ENCODE assay signal across 17 cellular contexts in genomic region chr14:54693761-54694160, GRCh38.
A peak's percentile ranks its signal among the peaks of the same experiment; 100 is the strongest.
DNase-seq lines count a peak whose midpoint lies in the region; ATAC-seq, FAIRE-seq and TF ChIP-seq lines count a peak whose summit lies in the region.
"Had no signal": no experiment of that assay in that cellular context is flagged by ENCODE, and none has a peak within 500 bp of the region (broad histone marks: within the 10 kb centered on the region; RNA-seq: fewer than 3 reads in every experiment).

No MANE protein-coding gene starts in this region.

- 65% methylated on average over 4 of the region's 4 CpGs for WGBS in right cardiac atrium
- WGBS in H1 (ENCODE audit: extremely low coverage in 1 of 2, insufficient coverage in 1 of 2, insufficient read length in 1 of 2, insufficient replicate concordance in 2 of 2, low coverage in 1 of 2, low lambda C conversion rate in 2 of 2, missing lambda C conversion rate in 1 of 2), 2 experiments: 89% methylated on average over 4 of the region's 4 CpGs; no CpG with 5 or more reads in 1 of the 2 experiments

- H2BK20ac ChIP-seq in H1 (ENCODE audit: low read length): no peak overlapping the region

- H3K9ac ChIP-seq in H1 (replicated peaks in 1 of 4; ENCODE audit: extremely low read depth in 1 of 4, low read depth in 3 of 4, low read length in 3 of 4): no peak overlapping the region
- no peak overlapping the region for H3K9ac ChIP-seq in skeletal muscle tissue (ENCODE audit: low read depth in 1 of 3, low read length in 3 of 3)
- H3K9ac ChIP-seq: BLaER1, GM23248 had no signal

- no peaks in the 10 kb centered on the region for H3K9me3 ChIP-seq in right cardiac atrium (ENCODE audit: control insufficient read depth, low read length)
- H3K9me3 ChIP-seq in H1 (ENCODE audit: insufficient read depth in 2 of 2, low read depth in 1 of 2, low read length in 1 of 2): no peaks in the 10 kb centered on the region
- H3K9me3 ChIP-seq in skeletal muscle tissue (ENCODE audit: control insufficient read depth in 3 of 3, low read length in 3 of 3): no peaks in the 10 kb centered on the region

- no peak overlapping the region for H3K23ac ChIP-seq in H1 (ENCODE audit: insufficient read length)

- intact Hi-C loops in Right ventricle myocardium inferior (cut with DNase I): loop anchor here (5.0 kb wide), 1 partner anchor 34 kb away; no protein-coding TSS in a partner anchor
- intact Hi-C loops in right cardiac atrium (cut with DNase I): loop anchor here (2.0 to 10.0 kb wide), 5 partner anchors 71 to 126 kb away; partner anchors contain the start of gene SAMD4A (in 1 of the 4)
- intact Hi-C loops in left ventricle myocardium superior (cut with micrococcal nuclease): loop anchor here (5.0 kb wide), 2 partner anchors 79 to 131 kb away; no protein-coding TSS in a partner anchor

- H3K36me3 ChIP-seq in H1 (ENCODE audit: control insufficient read depth in 2 of 4, insufficient read depth in 4 of 4, low read length in 3 of 4) (no peaks in the 10 kb centered on the region), skeletal muscle tissue (ENCODE audit: control insufficient read depth in 3 of 3, insufficient read depth in 3 of 3, low read length in 3 of 3) (no peaks in the 10 kb centered on the region)

- H4K5ac ChIP-seq in H1 (ENCODE audit: insufficient read length, low read depth, low read length): no peak overlapping the region

- no peak overlapping the region for H4K91ac ChIP-seq in H1 (replicated peaks; ENCODE audit: insufficient read length, low read length)

- H3K23me2 ChIP-seq in H1 (ENCODE audit: low read depth, low read length): no peaks in the 10 kb centered on the region

- peak overlapping the region; percentile 88; the same call in 1 of the 2 replicates for H2BK15ac ChIP-seq in H1 (ENCODE audit: low read length)

- peaks cover 20% of the 10 kb centered on the region for H3K4me1 Mint-ChIP-seq in activated CD8-positive, alpha-beta T cell treated with anti-CD3 and anti-CD28 coated beads, Interleukin-2, amount 10 ng/mL, durations not matched to agents 7 days and 5 days (ENCODE audit: low read depth)
- H3K4me1 Mint-ChIP-seq: CD8-positive, alpha-beta memory T cell had no signal

- no peaks in the 10 kb centered on the region for H3K36me3 Mint-ChIP-seq in activated CD8-positive, alpha-beta T cell treated with anti-CD3 and anti-CD28 coated beads, Interleukin-2, amount 10 ng/mL, durations not matched to agents 7 days and 5 days (ENCODE audit: low read depth)
- H3K36me3 Mint-ChIP-seq: CD8-positive, alpha-beta memory T cell had no signal

- TF ChIP-seq RAD21 in H1 (IDR thresholded peaks at IDR 0.05 in 1 of 2, conservative IDR thresholded peaks at IDR 0.05 in 1 of 2; ENCODE audit: low read depth in 2 of 2, low read length in 2 of 2): no peak

- H3K4ac ChIP-seq in H1 (replicated peaks; ENCODE audit: insufficient read length, low read depth, low read length): no peak overlapping the region

- no peak overlapping the region for H3K27ac Mint-ChIP-seq in activated CD8-positive, alpha-beta T cell treated with anti-CD3 and anti-CD28 coated beads, Interleukin-2, amount 10 ng/mL, durations not matched to agents 7 days and 5 days
- H3K27ac Mint-ChIP-seq: CD8-positive, alpha-beta memory T cell had no signal

- H3K27me3 Mint-ChIP-seq in activated CD8-positive, alpha-beta T cell treated with anti-CD3 and anti-CD28 coated beads, Interleukin-2, amount 10 ng/mL, durations not matched to agents 7 days and 5 days (ENCODE audit: low read depth): peaks cover 17% of the 10 kb centered on the region

- H3K9me3 Mint-ChIP-seq in activated CD8-positive, alpha-beta T cell treated with anti-CD3 and anti-CD28 coated beads, Interleukin-2, amount 10 ng/mL, durations not matched to agents 7 days and 5 days (ENCODE audit: insufficient read depth): no peaks in the 10 kb centered on the region

- H3K79me2 ChIP-seq in H1 (ENCODE audit: control insufficient read depth in 1 of 2, insufficient read depth in 2 of 2, low read length in 2 of 2): no peaks in the 10 kb centered on the region

- H3K56ac ChIP-seq in H1 (replicated peaks; ENCODE audit: insufficient read length, low read depth, low read length): no peak overlapping the region

- H3K4me2 ChIP-seq in H1 (ENCODE audit: insufficient read depth in 1 of 2, low read depth in 2 of 2, low read length in 2 of 2): no peak overlapping the region
- H3K4me2 ChIP-seq: BLaER1 had no signal

- TF ChIP-seq CTCF in H1 (IDR thresholded peaks at IDR 0.05; ENCODE audit: control extremely low read depth in 1 of 3, insufficient read depth in 1 of 3, low read depth in 1 of 3, low read length in 3 of 3): no peak

- 0 out of 2 replicates have a peak overlapping the region, but pooled peaks have one; percentile 26 for H2AK5ac ChIP-seq in H1 (ENCODE audit: low read depth, low read length)

- H4K8ac ChIP-seq in H1 (ENCODE audit: extremely low read depth, insufficient read depth, low read length): no peak overlapping the region

- H3K79me1 ChIP-seq in H1 (ENCODE audit: low read depth, low read length): peaks cover 3% of the 10 kb centered on the region

- H3K27ac ChIP-seq in right cardiac atrium (ENCODE audit: low read length): no peak overlapping the region
- H3K27ac ChIP-seq in H1 (ENCODE audit: low read depth, low read length): no peak overlapping the region
- peak overlapping the region; percentile 50 for H3K27ac ChIP-seq in skeletal muscle tissue (ENCODE audit: low read depth, low read length)
- H3K27ac ChIP-seq: 22Rv1, BLaER1, GM23248, HL-60 had no signal

- H2AFZ ChIP-seq in H1 (ENCODE audit: low read length): no peak overlapping the region
- H2AFZ ChIP-seq: GM23248 had no signal

- H3K18ac ChIP-seq in H1 (ENCODE audit: extremely low read depth, low read length): no peak overlapping the region

- POLR2A ChIA-PET in H1 (lab: Charles Lee; ENCODE audit: partially characterized antibody): interaction anchor here (0.6 to 1.1 kb wide), 5 partner anchors 14 to 128 kb away, joined by 3 to 4 read pairs (median 3); no protein-coding TSS in a partner anchor
- POLR2A ChIA-PET in activated CD8-positive, alpha-beta T cell treated with anti-CD3 and anti-CD28 coated beads, Interleukin-2, amount 10 ng/mL, durations not matched to agents 7 days and 5 days (lab: Charles Lee): no interaction called here

- DNase-seq in Right ventricle myocardium inferior (ENCODE audit: missing footprints) (no peak), right cardiac atrium (no peak), H1 (ENCODE audit: low read depth in 1 of 2, low spot score in 2 of 2) (no peak), left ventricle myocardium superior (peak; percentile 37), NCI-H2227 (lab: John Stamatoyannopoulos, UW; ENCODE audit: unreplicated experiment) (no peak)
- no peak for DNase-seq in activated CD8-positive, alpha-beta T cell treated with anti-CD3 and anti-CD28 coated beads, Interleukin-2, amount 10 ng/mL, durations not matched to agents 7 days and 5 days
- DNase-seq: AML-193; CD8-positive, alpha-beta memory T cell; DMS53; GF-D8; GM23248; H7 had no signal

- peaks cover 16% of the 10 kb centered on the region for H3K4me1 ChIP-seq in right cardiac atrium (ENCODE audit: control insufficient read depth, insufficient read depth, low read length)
- peaks cover 0 to 6% (median 1%) of the 10 kb centered on the region in 4 experiments; a peak in 4 of 7 replicates for H3K4me1 ChIP-seq in H1 (replicated peaks in 1 of 4; ENCODE audit: control insufficient read depth in 3 of 4, insufficient read depth in 4 of 4, low read length in 3 of 4)
- peaks cover 59 to 78% (median 71%) of the 10 kb centered on the region in 3 donors for H3K4me1 ChIP-seq in skeletal muscle tissue (ENCODE audit: control insufficient read depth in 3 of 3, insufficient read depth in 3 of 3, low read length in 3 of 3)
- H3K4me1 ChIP-seq: BLaER1 had no signal

- CTCF ChIA-PET in H1 (lab: Charles Lee; ENCODE audit: partially characterized antibody): interaction anchor here (0.6 to 7.4 kb wide), 14 partner anchors 18 to 647 kb away, joined by 3 to 108 read pairs (median 3); no protein-coding TSS in a partner anchor
- CTCF ChIA-PET in activated CD8-positive, alpha-beta T cell treated with anti-CD3 and anti-CD28 coated beads, Interleukin-2, amount 10 ng/mL, durations not matched to agents 7 days and 5 days (lab: Charles Lee): interaction anchor here (0.7 to 1.4 kb wide), 4 partner anchors 81 to 129 kb away, joined by 3 to 5 read pairs (median 4); no protein-coding TSS in a partner anchor

- H4K20me1 ChIP-seq in H1 (replicated peaks in 1 of 2; ENCODE audit: control insufficient read depth in 1 of 2, insufficient read depth in 2 of 2, low read length in 2 of 2): no peaks in the 10 kb centered on the region

- H3K27me3 ChIP-seq in right cardiac atrium (ENCODE audit: control insufficient read depth, insufficient read depth) (no peaks in the 10 kb centered on the region), H1 (replicated peaks in 1 of 4; ENCODE audit: control insufficient read depth in 3 of 4, extremely low read depth in 1 of 4, insufficient read depth in 3 of 4, low read length in 3 of 4) (no peaks in the 10 kb centered on the region), skeletal muscle tissue (ENCODE audit: control insufficient read depth in 3 of 3, insufficient read depth in 3 of 3, low read length in 3 of 3) (no peaks in the 10 kb centered on the region)
- H3K27me3 ChIP-seq: BLaER1 had no signal

- H2BK5ac ChIP-seq in H1 (ENCODE audit: low read depth, low read length): no peak overlapping the region

- no peak overlapping the region for H3K4me3 Mint-ChIP-seq in activated CD8-positive, alpha-beta T cell treated with anti-CD3 and anti-CD28 coated beads, Interleukin-2, amount 10 ng/mL, durations not matched to agents 7 days and 5 days
- H3K4me3 Mint-ChIP-seq: CD8-positive, alpha-beta memory T cell had no signal

- 0 out of 2 replicates have a peak overlapping the region, but pooled peaks have one; percentile 20 for H2BK12ac ChIP-seq in H1 (ENCODE audit: low read depth, low read length)

- no peak overlapping the region for H3K14ac ChIP-seq in H1 (ENCODE audit: insufficient read length)

- TF ChIP-seq EP300 in H1 (IDR thresholded peaks at IDR 0.05; ENCODE audit: borderline replicate concordance in 1 of 2, low read depth in 2 of 2, low read length in 2 of 2): no peak

- no peak overlapping the region for H2BK120ac ChIP-seq in H1 (replicated peaks; ENCODE audit: low read depth, low read length)

- no peak for TF ChIP-seq POLR2A in H1 (IDR thresholded peaks at IDR 0.05; ENCODE audit: control extremely low read depth in 1 of 2, low read depth in 2 of 2, low read length in 2 of 2)

- no peak for FAIRE-seq in H1 (lab: Jason Lieb, UNC)

- ATAC-seq in Right ventricle myocardium inferior (peak; percentile 40), right cardiac atrium (no peak), left ventricle myocardium superior (peak; percentile 51), HG03175 (IDR thresholded peaks at IDR 0.05; ENCODE audit: unreplicated experiment) (no peak)
- ATAC-seq in activated CD8-positive, alpha-beta T cell treated with anti-CD3 and anti-CD28 coated beads, Interleukin-2, amount 10 ng/mL, durations not matched to agents 7 days and 5 days: no peak

- H3K4me3 ChIP-seq in right cardiac atrium (ENCODE audit: low read length) (no peak overlapping the region), H1 (ENCODE audit: extremely low read depth in 1 of 4, insufficient read depth in 2 of 4, low read depth in 3 of 4, low read length in 4 of 4) (no peak overlapping the region), skeletal muscle tissue (ENCODE audit: low read length in 3 of 3) (no peak overlapping the region)
- H3K4me3 ChIP-seq: BLaER1, GM23248 had no signal

TF ChIP-seq in H1, 55 proteins besides CTCF, POLR2A, EP300 and RAD21 (continues in another document):
- no peak for TF ChIP-seq SUZ12 (IDR thresholded peaks at IDR 0.05; ENCODE audit: low read length)

Comparison
In these comparisons a context has a peak if more than half of its experiments do, and no peak if none do; other contexts are left out.
1. ATAC-seq: peak in Right ventricle myocardium inferior (single experiment) and left ventricle myocardium superior (single experiment); none in right cardiac atrium (0 of 2), activated CD8-positive, alpha-beta T cell treated with anti-CD3 and anti-CD28 coated beads, Interleukin-2, amount 10 ng/mL, durations not matched to agents 7 days and 5 days (single experiment) and HG03175 (single experiment).